1 cellular context compared by ENCODE assay signal in genomic region chr14:22977684-22978486, GRCh38.
TF ChIP-seq lines count a peak whose summit lies in the region.

No MANE protein-coding gene starts in this region.

TF ChIP-seq in WTC11, 78 proteins besides CTCF, POLR2A, EP300 and RAD21 (continued from another document):
- no peak for TF ChIP-seq ZNF281 (CRISPR knock-in tag; IDR thresholded peaks at IDR 0.05)
- no peak for TF ChIP-seq GTF2I (CRISPR knock-in tag; conservative IDR thresholded peaks at IDR 0.05)
- TF ChIP-seq ELF4 (CRISPR knock-in tag; IDR thresholded peaks at IDR 0.05; ENCODE audit: low read depth), result no peak
- no peak for TF ChIP-seq MYBL2 (CRISPR knock-in tag; IDR thresholded peaks at IDR 0.05)
- TF ChIP-seq TEAD1 (CRISPR knock-in tag; IDR thresholded peaks at IDR 0.05), result peak; percentile 38; the same call in 1 of the 2 replicates
